In genomic region chr19:38449518-38449917, GRCh38 we compare ENCODE assay signal across 18 cellular contexts. TPM values are rescaled to one million over a fixed set of nuclear protein-coding genes. Genes with fewer than 3 reads are reported as not detected.
DNase-seq lines count a peak whose midpoint lies in the region; ATAC-seq, FAIRE-seq and TF ChIP-seq lines count a peak whose summit lies in the region.
"Had no signal": no experiment of that assay in that cellular context is flagged by ENCODE, and none has a peak within 500 bp of the region (broad histone marks: within the 10 kb centered on the region; RNA-seq: fewer than 3 reads in every experiment).

No MANE protein-coding gene starts in this region.

- H3K4me2 ChIP-seq in A549, result no peak overlapping the region

- WGBS in A549 (ENCODE audit: missing lambda C conversion rate), result 42% methylated on average over 5 of the region's 5 CpGs

- no peak for TF ChIP-seq EP300 in A549 (IDR thresholded peaks at IDR 0.05)

- no peak overlapping the region for H3K4me3 Mint-ChIP-seq in activated T-helper 17 cell treated with anti-CD3 and anti-CD28 coated beads, Interleukin-2, amount 50 U/mL, for 72 hours
- peak overlapping the region; percentile 4 for H3K4me3 Mint-ChIP-seq in endothelial cell (ENCODE audit: unreplicated experiment)
- H3K4me3 Mint-ChIP-seq: CD8-positive, alpha-beta memory T cell had no signal

- in situ Hi-C loops in gastrocnemius medialis (cut with MboI; ENCODE audit: low sequenced_read_pairs in 4 of 4), result no loop called here

- H3K27ac ChIP-seq in A549, result no peak overlapping the region
- peak overlapping the region; percentile 69 to 83 (median 77) for H3K27ac ChIP-seq in gastrocnemius medialis

- no peak for TF ChIP-seq RAD21 in A549 (conservative IDR thresholded peaks at IDR 0.05 in 1 of 2, IDR thresholded peaks at IDR 0.05 in 1 of 2)

- no peak for ATAC-seq in A549
- no peak for ATAC-seq in activated T-helper 17 cell treated with anti-CD3 and anti-CD28 coated beads, Interleukin-2, amount 50 U/mL, for 72 hours (replicated peaks)
- ATAC-seq in gastrocnemius medialis, result no peak
- no peak for ATAC-seq in GM18861 (IDR thresholded peaks at IDR 0.05; ENCODE audit: unreplicated experiment)
- no peak for ATAC-seq in activated CD4-positive, CD25-positive, alpha-beta regulatory T cell treated with anti-CD3 and anti-CD28 coated beads, Interleukin-2, amount 50 U/mL, for 24 hours

- intact Hi-C loops in gastrocnemius medialis (cut with DNase I; ENCODE audit: low total_unique reads), result no loop called here

- FAIRE-seq in A549 (lab: Jason Lieb, UNC), result peak; percentile 13
- FAIRE-seq: G401.6, GM12891 had no signal

- DNase-seq in A549 (ENCODE audit: low read depth in 1 of 2, low spot score in 1 of 2), result no peak
- no peak for DNase-seq in endothelial cell (ENCODE audit: low spot score)
- DNase-seq in gastrocnemius medialis, result no peak
- no peak for DNase-seq in NCI-H146 treated with DMSO at 0.1 percent for 48 hours (lab: John Stamatoyannopoulos, UW; ENCODE audit: unreplicated experiment)
- DNase-seq: 8988T; BE2C; C1 segment of cervical spinal cord; CD4-positive, CD25-positive, alpha-beta regulatory T cell; CD8-positive, alpha-beta memory T cell; COR-L47 had no signal

- H3K36me3 Mint-ChIP-seq in activated T-helper 17 cell treated with anti-CD3 and anti-CD28 coated beads, Interleukin-2, amount 50 U/mL, for 72 hours (ENCODE audit: low read depth), result peaks cover 65% of the 10 kb centered on the region
- H3K36me3 Mint-ChIP-seq in endothelial cell (ENCODE audit: low read depth, unreplicated experiment), result peaks cover 16% of the 10 kb centered on the region

- H3K27ac Mint-ChIP-seq in activated T-helper 17 cell treated with anti-CD3 and anti-CD28 coated beads, Interleukin-2, amount 50 U/mL, for 72 hours, result peak overlapping the region; percentile 16
- no peak overlapping the region for H3K27ac Mint-ChIP-seq in endothelial cell (ENCODE audit: unreplicated experiment)
- H3K27ac Mint-ChIP-seq: CD8-positive, alpha-beta memory T cell had no signal

- CTCF ChIA-PET in A549 (lab: Yijun Ruan, JAX), result interaction anchor here (0.6 to 5.2 kb wide), 7 partner anchors 10 to 184 kb away, joined by 3 to 22 read pairs (median 3); partner anchors contain the start of gene FAM98C

- H3K27me3 ChIP-seq in gastrocnemius medialis, result no peaks in the 10 kb centered on the region
- H3K27me3 ChIP-seq: BE2C had no signal

- no peaks in the 10 kb centered on the region for H3K27me3 Mint-ChIP-seq in activated T-helper 17 cell treated with anti-CD3 and anti-CD28 coated beads, Interleukin-2, amount 50 U/mL, for 72 hours
- H3K27me3 Mint-ChIP-seq in endothelial cell (ENCODE audit: unreplicated experiment), result peaks cover 15% of the 10 kb centered on the region
- H3K27me3 Mint-ChIP-seq: CD4-positive, CD25-positive, alpha-beta regulatory T cell had no signal

- no peak overlapping the region for H3K4me3 ChIP-seq in A549
- H3K4me3 ChIP-seq in gastrocnemius medialis, result no peak overlapping the region
- H3K4me3 ChIP-seq: HAP-1 had no signal

- H3K4me1 ChIP-seq in A549 (no peaks in the 10 kb centered on the region), gastrocnemius medialis (peaks cover 4% of the 10 kb centered on the region in 2 donors)
- H3K4me1 ChIP-seq: BE2C, HAP-1 had no signal

- TF ChIP-seq CTCF in A549 (IDR thresholded peaks at IDR 0.05), result no peak
- TF ChIP-seq CTCF in endothelial cell (IDR thresholded peaks at IDR 0.05; ENCODE audit: unreplicated experiment), result no peak
- TF ChIP-seq CTCF in gastrocnemius medialis (IDR thresholded peaks at IDR 0.05 in 4 of 5, conservative IDR thresholded peaks at IDR 0.05 in 1 of 5), result no peak

- H3K9me3 Mint-ChIP-seq in activated T-helper 17 cell treated with anti-CD3 and anti-CD28 coated beads, Interleukin-2, amount 50 U/mL, for 72 hours, result no peaks in the 10 kb centered on the region
- no peaks in the 10 kb centered on the region for H3K9me3 Mint-ChIP-seq in endothelial cell (ENCODE audit: unreplicated experiment)
- H3K9me3 Mint-ChIP-seq: CD8-positive, alpha-beta memory T cell had no signal

- POLR2A ChIA-PET in A549 (lab: Yijun Ruan, JAX), result no interaction called here

- H3K9me3 ChIP-seq in A549 (no peaks in the 10 kb centered on the region), gastrocnemius medialis (no peaks in the 10 kb centered on the region)
- H3K9me3 ChIP-seq: HAP-1 had no signal

- TF ChIP-seq POLR2A in A549 (IDR thresholded peaks at IDR 0.05; ENCODE audit: low read length) (no peak), gastrocnemius medialis (IDR thresholded peaks at IDR 0.05) (no peak)

- peaks cover 0 to 90% of the 10 kb centered on the region in 2 donors for H3K36me3 ChIP-seq in gastrocnemius medialis
- H3K36me3 ChIP-seq: BE2C, HAP-1 had no signal

- peaks cover 6% of the 10 kb centered on the region for H3K4me1 Mint-ChIP-seq in activated T-helper 17 cell treated with anti-CD3 and anti-CD28 coated beads, Interleukin-2, amount 50 U/mL, for 72 hours
- no peaks in the 10 kb centered on the region for H3K4me1 Mint-ChIP-seq in endothelial cell (ENCODE audit: unreplicated experiment)
- H3K4me1 Mint-ChIP-seq: CD8-positive, alpha-beta memory T cell had no signal

TF ChIP-seq in A549, 52 proteins besides CTCF, POLR2A, EP300 and RAD21:
- TF ChIP-seq NR3C1 (IDR thresholded peaks at IDR 0.05) (no peak), FOXS1 (CRISPR knock-in tag; IDR thresholded peaks at IDR 0.05) (no peak), TFCP2L1 (CRISPR knock-in tag; IDR thresholded peaks at IDR 0.05) (no peak), HOXA7 (CRISPR knock-in tag; IDR thresholded peaks at IDR 0.05) (no peak), RCOR1 (IDR thresholded peaks at IDR 0.05; ENCODE audit: low read depth, low read length) (no peak), ZSCAN20 (CRISPR knock-in tag; IDR thresholded peaks at IDR 0.05) (no peak), BCL3 (IDR thresholded peaks at IDR 0.05) (no peak)
TF ChIP-seq in A549: peak in this region for 0.

RNA-seq across cellular contexts. Expression of gene RYR1, which starts 16.0 kb away (rescaled TPM):
- 0.87 and 1.4 TPM in 2 replicates for polyA plus RNA-seq in A549 (2011; rRNA removed)
- 1.2 and 1.7 TPM in 2 replicates for polyA plus RNA-seq in A549 (2012; cell fraction: cytosol; rRNA removed)
- polyA plus RNA-seq in A549 (2012; cell fraction: nucleus; rRNA removed), result 0.38 and 1.1 TPM in 2 replicates
- 3.1 to 4.5 TPM (median 3.7 TPM) in 3 replicates for polyA plus RNA-seq in A549 (2017; fragmentation: RNase III; extraction: RNeasy Plus Mini Kit Qiagen cat#74134 plus additional on column Dnase treatment)
- 1.2 and 1.5 TPM in 2 replicates for polyA minus RNA-seq in A549 (2011; rRNA and poly(A)+ RNA removed)
- 10 to 100 TPM; 13.2 to 41.5 TPM for total RNA-seq in activated T-helper 17 cell treated with anti-CD3 and anti-CD28 coated beads, Interleukin-2, amount 50 U/mL, for 72 hours
- 1.3 TPM for total RNA-seq in endothelial cell (ENCODE audit: unreplicated experiment)
- total RNA-seq in gastrocnemius medialis, result 100 to 1,000 TPM; 607 to 831 (median 724) TPM
- total RNA-seq: H4, HT-29 had no signal

RNA-seq across cellular contexts. Expression of gene RASGRP4, which starts 23.5 kb away (rescaled TPM):
- polyA plus RNA-seq in A549 (2011; rRNA removed) (0.13 and 0.22 TPM in 2 replicates), A549 (2017; fragmentation: RNase III; extraction: RNeasy Plus Mini Kit Qiagen cat#74134 plus additional on column Dnase treatment) (0.09 to 0.30 TPM (median 0.18 TPM) in 3 replicates)
- 0.13 and 0.18 TPM in 2 replicates for polyA plus RNA-seq in A549 (2012; cell fraction: cytosol; rRNA removed)
- polyA plus RNA-seq in A549 (2012; cell fraction: nucleus; rRNA removed), result 0.04 and 0.10 TPM in 2 replicates
- polyA minus RNA-seq in A549 (2011; rRNA and poly(A)+ RNA removed), result 0.12 TPM in 1 of 2 replicates, not detected in the other
- 10 to 100 TPM; 21.8 to 39.4 TPM for total RNA-seq in activated T-helper 17 cell treated with anti-CD3 and anti-CD28 coated beads, Interleukin-2, amount 50 U/mL, for 72 hours
- total RNA-seq in endothelial cell (ENCODE audit: unreplicated experiment) (8.1 TPM), gastrocnemius medialis (1 to 10 TPM in 2 of 4 donors, under 1 TPM in 2; 0.61 to 2.2 (median 0.94) TPM)
- total RNA-seq: HT-29 had no signal
- polyA plus RNA-seq: CD8-positive, alpha-beta memory T cell had no signal

RNA-seq across cellular contexts. Expression of gene FAM98C, which starts 46.6 kb away (rescaled TPM):
- polyA plus RNA-seq in A549 (2011; rRNA removed) (12.8 and 13.8 TPM in 2 replicates), A549 (2017; fragmentation: RNase III; extraction: RNeasy Plus Mini Kit Qiagen cat#74134 plus additional on column Dnase treatment) (19.5 to 20.4 TPM (median 20.1 TPM) in 3 replicates)
- polyA plus RNA-seq in A549 (2012; cell fraction: cytosol; rRNA removed), result 36.5 and 42.2 TPM in 2 replicates
- 70.9 and 89.2 TPM in 2 replicates for polyA plus RNA-seq in A549 (2012; cell fraction: nucleus; rRNA removed)
- polyA minus RNA-seq in A549 (2011; rRNA and poly(A)+ RNA removed), result 7.9 and 13.8 TPM in 2 replicates
- total RNA-seq in activated T-helper 17 cell treated with anti-CD3 and anti-CD28 coated beads, Interleukin-2, amount 50 U/mL, for 72 hours, result 10 to 100 TPM; 26.1 to 63.0 TPM
- total RNA-seq in endothelial cell (ENCODE audit: unreplicated experiment) (10.6 TPM), gastrocnemius medialis (10 to 100 TPM in 1 of 4 donors, 1 to 10 TPM in 3; 1.9 to 17.4 (median 3.3) TPM)

Comparison
In these comparisons a context has a peak if more than half of its experiments do, and no peak if none do; other contexts are left out.
1. H3K27ac ChIP-seq: peak in gastrocnemius medialis (4 of 4); none in A549 (0 of 2).
2. RNA of gene RYR1, which starts 16.0 kb away (total RNA-seq): 607 to 831 TPM in gastrocnemius medialis; 13.2 to 41.5 TPM in activated T-helper 17 cell treated with anti-CD3 and anti-CD28 coated beads, Interleukin-2, amount 50 U/mL, for 72 hours and 1.3 TPM in endothelial cell (single experiment); every median in the first group is over 10 times any median in the second.